Comparison of ENCODE assay signal across 19 cellular contexts in the genomic region with DNA sequence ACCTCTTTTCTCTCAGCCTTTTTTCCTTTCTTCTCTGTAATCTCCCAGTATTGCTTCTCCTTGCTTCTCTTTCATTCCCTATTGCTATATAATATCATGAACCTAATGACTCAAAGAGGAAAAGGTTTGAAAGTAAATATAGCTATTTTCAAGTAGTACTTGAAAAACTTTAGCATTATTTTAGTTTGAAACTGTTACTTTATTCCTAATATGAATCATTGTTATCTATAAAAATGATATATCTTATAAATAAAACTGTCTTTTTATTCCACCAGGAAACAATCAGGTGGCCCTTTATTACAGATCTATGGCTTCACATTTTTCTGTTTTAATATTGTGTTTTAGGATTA. TPM values are rescaled to one million over a fixed set of nuclear protein-coding genes. Genes with fewer than 3 reads are reported as not detected.
"Had no signal": no experiment of that assay in that cellular context is flagged by ENCODE, and none has a peak within 500 bp of the region (broad histone marks: within the 10 kb centered on the region; RNA-seq: fewer than 3 reads in every experiment).

No MANE protein-coding gene starts in this region.

- H3K27ac ChIP-seq: body of pancreas, hepatocyte, transverse colon had no signal

- H2AFZ ChIP-seq: hepatocyte had no signal

- FAIRE-seq: urothelium cell line had no signal

- H3K27me3 ChIP-seq: body of pancreas, hepatocyte, transverse colon had no signal

- H3K9me3 Mint-ChIP-seq: activated naive CD4-positive, alpha-beta T cell treated with anti-CD3 and anti-CD28 coated beads, Interleukin-2, amount 50 U/mL, for 24 hours; immature natural killer cell; naive thymus-derived CD8-positive, alpha-beta T cell; stimulated activated naive B cell treated with anti-CD40 and anti-IgM and Interleukin-4, amounts not matched to agents 10 μg/mL and 1 μg/mL and 100 μg/mL, for 72 hours had no signal

- H3K36me3 Mint-ChIP-seq: activated naive CD4-positive, alpha-beta T cell treated with anti-CD3 and anti-CD28 coated beads, Interleukin-2, amount 50 U/mL, for 24 hours; immature natural killer cell; naive thymus-derived CD8-positive, alpha-beta T cell; stimulated activated naive B cell treated with anti-CD40 and anti-IgM and Interleukin-4, amounts not matched to agents 10 μg/mL and 1 μg/mL and 100 μg/mL, for 72 hours had no signal

- H3K79me2 ChIP-seq: hepatocyte had no signal

- H3K4me3 ChIP-seq: body of pancreas, hepatocyte, smooth muscle cell, transverse colon had no signal

- ATAC-seq: naive thymus-derived CD8-positive, alpha-beta T cell had no signal

- H3K4me3 Mint-ChIP-seq: activated naive CD4-positive, alpha-beta T cell treated with anti-CD3 and anti-CD28 coated beads, Interleukin-2, amount 50 U/mL, for 24 hours; immature natural killer cell; naive thymus-derived CD8-positive, alpha-beta T cell; stimulated activated naive B cell treated with anti-CD40 and anti-IgM and Interleukin-4, amounts not matched to agents 10 μg/mL and 1 μg/mL and 100 μg/mL, for 72 hours had no signal

- H3K4me2 ChIP-seq: hepatocyte, smooth muscle cell had no signal

- H3K27ac Mint-ChIP-seq: activated naive CD4-positive, alpha-beta T cell treated with anti-CD3 and anti-CD28 coated beads, Interleukin-2, amount 50 U/mL, for 24 hours; immature natural killer cell; naive thymus-derived CD8-positive, alpha-beta T cell; stimulated activated naive B cell treated with anti-CD40 and anti-IgM and Interleukin-4, amounts not matched to agents 10 μg/mL and 1 μg/mL and 100 μg/mL, for 72 hours had no signal

- H3K36me3 ChIP-seq: transverse colon had no signal

- H3K9me3 ChIP-seq: body of pancreas, transverse colon had no signal

- DNase-seq: activated gamma-delta T cell treated with Interleukin-2 at 50 U/mL for 16 hours; body of pancreas; effector CD8-positive, alpha-beta T cell; glutamatergic neuron; stimulated activated CD4-positive, alpha-beta T cell treated with anti-CD3 and anti-CD28 coated beads, Interleukin-15, amount 100 ng/mL, for 24 hours; stimulated activated CD8-positive, alpha-beta memory T cell treated with anti-CD3 and anti-CD28 coated beads, Interleukin-4, amount 100 ng/mL, for 48 hours; stimulated activated naive B cell treated with anti-CD40 and anti-IgM and Interleukin-4, amounts not matched to agents 10 μg/mL and 1 μg/mL and 100 μg/mL, for 72 hours; transverse colon had no signal

RNA-seq across cellular contexts. Expression of a gene that starts 0.3 kb away (rescaled TPM):
- total RNA-seq: body of pancreas; dermis blood vessel endothelial cell; kidney epithelial cell; lung microvascular endothelial cell; naive thymus-derived CD8-positive, alpha-beta T cell; sciatic nerve; smooth muscle cell; transverse colon had no signal
- polyA plus RNA-seq: esophagus; hepatocyte; immature natural killer cell; naive thymus-derived CD8-positive, alpha-beta T cell; smooth muscle cell had no signal
